10 cellular contexts compared by ENCODE assay signal in the genomic region with DNA sequence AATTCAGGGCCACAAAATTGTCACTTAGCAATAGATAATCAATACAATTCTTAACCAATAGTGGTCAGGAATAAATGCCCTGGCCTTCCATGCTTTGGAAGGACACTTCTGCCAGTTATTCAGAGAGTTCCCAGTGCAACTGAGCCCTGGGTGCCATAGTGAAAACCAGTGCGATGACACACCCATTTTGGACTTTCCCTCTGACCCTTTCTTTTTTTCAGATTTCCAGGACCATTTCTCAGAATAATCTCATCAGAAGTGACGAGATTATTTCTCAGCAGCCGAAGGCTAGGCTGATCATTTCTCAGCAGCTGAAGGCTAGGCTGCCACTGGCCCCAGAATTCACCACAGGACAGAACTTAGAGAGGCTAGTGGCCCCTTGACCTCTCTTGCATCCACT.
"Had no signal": no experiment of that assay in that cellular context is flagged by ENCODE, and none has a peak within 500 bp of the region (broad histone marks: within the 10 kb centered on the region; RNA-seq: fewer than 3 reads in every experiment).

No MANE protein-coding gene starts in this region.

- H3K9ac ChIP-seq: GM23248 had no signal

- H2AFZ ChIP-seq: GM23248, GM23338 had no signal

- H3K4me1 ChIP-seq: HAP-1 had no signal

- FAIRE-seq: H54 had no signal

- ATAC-seq: GM23338, HCT116 had no signal

- DNase-seq: GM23248, GOT3, H7, H9, HCEC 1CT, HFFc6 had no signal

- H3K4me1 Mint-ChIP-seq: GM23338, H9 had no signal

- H3K27ac ChIP-seq: GM23248 had no signal

- H3K27ac Mint-ChIP-seq: GM23338, H9, HFFc6 had no signal

- H3K36me3 ChIP-seq: HAP-1 had no signal

- H3K9me3 ChIP-seq: HAP-1 had no signal

- H3K4me3 ChIP-seq: GM23248, GM23338, HAP-1 had no signal

- H3K4me2 ChIP-seq: GM23338 had no signal

- H3K4me3 Mint-ChIP-seq: GM23338, H9, HFFc6 had no signal
